8 cellular contexts compared by ENCODE assay signal in genomic region chr7:11743016-11743415, GRCh38.
"Had no signal": no experiment of that assay in that cellular context is flagged by ENCODE, and none has a peak within 500 bp of the region (broad histone marks: within the 10 kb centered on the region; RNA-seq: fewer than 3 reads in every experiment).

No MANE protein-coding gene starts in this region.

- FAIRE-seq: HTR-8/SVneo, K562 had no signal

- ATAC-seq: K562 had no signal

- DNase-seq: GM23248, GOT3, H9, HFFc6, IMR-90, KG1 had no signal

- H3K4me3 ChIP-seq: GM23248, K562 had no signal

- H3K27ac ChIP-seq: GM23248 had no signal
